Comparison of ENCODE assay signal across 13 cellular contexts in the genomic region with DNA sequence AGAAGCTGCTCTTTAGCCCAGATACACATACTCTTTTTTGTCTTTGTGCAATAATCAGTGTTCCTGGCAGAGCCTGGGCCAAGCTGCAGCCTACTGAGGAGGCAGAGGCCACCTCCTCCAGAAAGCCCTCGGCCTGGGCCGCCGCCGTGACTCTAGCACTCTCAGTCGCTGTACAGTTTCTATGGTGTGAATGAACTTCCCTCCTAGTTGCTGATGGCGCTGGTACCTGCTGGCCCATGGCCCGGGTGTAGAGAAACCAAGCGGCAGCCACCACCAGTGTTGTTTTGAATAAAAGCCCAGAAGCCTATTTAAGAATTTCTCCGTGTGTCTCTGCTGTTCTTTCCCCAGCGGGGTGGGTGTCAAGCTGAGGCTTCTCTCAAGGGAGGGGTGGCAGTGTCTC.
"Had no signal": no experiment of that assay in that cellular context is flagged by ENCODE, and none has a peak within 500 bp of the region (broad histone marks: within the 10 kb centered on the region; RNA-seq: fewer than 3 reads in every experiment).

No MANE protein-coding gene starts in this region.

- H3K27ac ChIP-seq: cardiac muscle cell, coronary artery, esophagus muscularis mucosa, thoracic aorta had no signal

- H3K36me3 Mint-ChIP-seq: activated CD8-positive, alpha-beta memory T cell treated with anti-CD3 and anti-CD28 coated beads, Interleukin-2, amount 10 ng/mL, durations not matched to agents 7 days and 5 days had no signal

- H3K36me3 ChIP-seq: cardiac muscle cell, esophagus muscularis mucosa, thoracic aorta had no signal

- H3K4me3 ChIP-seq: cardiac muscle cell, coronary artery, esophagus muscularis mucosa, thoracic aorta had no signal

- H3K4me3 Mint-ChIP-seq: activated CD8-positive, alpha-beta memory T cell treated with anti-CD3 and anti-CD28 coated beads, Interleukin-2, amount 10 ng/mL, durations not matched to agents 7 days and 5 days; activated T-cell treated with anti-CD3 and anti-CD28 coated beads, Interleukin-2, amount 50 U/mL, for 24 hours; naive thymus-derived CD8-positive, alpha-beta T cell; T-helper 2 cell treated with Interferon-gamma antibody and Interleukin-4, amounts not matched to agents 5 μg/mL and 100 μg/mL, for 36 hours had no signal

- DNase-seq: activated CD8-positive, alpha-beta memory T cell treated with anti-CD3 and anti-CD28 coated beads, Interleukin-2, amount 10 ng/mL, durations not matched to agents 7 days and 5 days; activated effector memory CD4-positive, alpha-beta T cell treated with Interleukin-2 at 50 U/mL for 16 hours; activated naive CD4-positive, alpha-beta T cell treated with anti-CD3 and anti-CD28 coated beads, Interleukin-2, amount 50 U/mL, for 16 hours; activated T-cell treated with anti-CD3 and anti-CD28 coated beads, Interleukin-2, amount 50 U/mL, for 24 hours; effector CD4-positive, alpha-beta T cell; naive thymus-derived CD8-positive, alpha-beta T cell; stimulated activated naive CD8-positive, alpha-beta T cell treated with anti-CD3 and anti-CD28 coated beads, Interleukin-15, amount 100 ng/mL, for 72 hours; SW 1271 had no signal

- H3K27me3 ChIP-seq: cardiac muscle cell had no signal

- H3K27ac Mint-ChIP-seq: activated CD8-positive, alpha-beta memory T cell treated with anti-CD3 and anti-CD28 coated beads, Interleukin-2, amount 10 ng/mL, durations not matched to agents 7 days and 5 days; activated T-cell treated with anti-CD3 and anti-CD28 coated beads, Interleukin-2, amount 50 U/mL, for 24 hours; stimulated activated naive CD8-positive, alpha-beta T cell treated with anti-CD3 and anti-CD28 coated beads, Interleukin-15, amount 100 ng/mL, for 72 hours; T-helper 2 cell treated with Interferon-gamma antibody and Interleukin-4, amounts not matched to agents 5 μg/mL and 100 μg/mL, for 36 hours had no signal

- H3K9me3 Mint-ChIP-seq: activated T-cell treated with anti-CD3 and anti-CD28 coated beads, Interleukin-2, amount 50 U/mL, for 24 hours; naive thymus-derived CD8-positive, alpha-beta T cell; stimulated activated naive CD8-positive, alpha-beta T cell treated with anti-CD3 and anti-CD28 coated beads, Interleukin-15, amount 100 ng/mL, for 72 hours; T-helper 2 cell treated with Interferon-gamma antibody and Interleukin-4, amounts not matched to agents 5 μg/mL and 100 μg/mL, for 36 hours had no signal

- H3K9me3 ChIP-seq: esophagus muscularis mucosa, thoracic aorta had no signal
